9 cellular contexts compared by ENCODE assay signal in genomic region chr2:57497489-57498096, GRCh38.
DNase-seq lines count a peak whose midpoint lies in the region; ATAC-seq, FAIRE-seq and TF ChIP-seq lines count a peak whose summit lies in the region.
"Had no signal": no experiment of that assay in that cellular context is flagged by ENCODE, and none has a peak within 500 bp of the region (broad histone marks: within the 10 kb centered on the region; RNA-seq: fewer than 3 reads in every experiment).

No MANE protein-coding gene starts in this region.

- dilution Hi-C loops in IMR-90 (cut with HindIII; ENCODE audit: low sequenced_read_pairs, unreplicated experiment) = no loop called here

- H4K8ac ChIP-seq in IMR-90 (ENCODE audit: low read depth in 2 of 2, low read length in 2 of 2) = no peak overlapping the region

- H2BK120ac ChIP-seq in IMR-90 (ENCODE audit: low read depth, low read length) = no peak overlapping the region

- H2AK9ac ChIP-seq in IMR-90 (replicated peaks; ENCODE audit: low read depth, low read length, poor library complexity) = no peak overlapping the region

- no peak overlapping the region for H3K4me3 Mint-ChIP-seq in T-helper 17 cell
- H3K4me3 Mint-ChIP-seq: activated naive CD8-positive, alpha-beta T cell treated with anti-CD3 and anti-CD28 coated beads, Interleukin-2, amount 10 ng/mL, durations not matched to agents 7 days and 5 days had no signal

- TF ChIP-seq CTCF in GM10266 (IDR thresholded peaks at IDR 0.05; ENCODE audit: control insufficient read depth, insufficient read depth, low read depth, missing control alignments) (peak; percentile 77), IMR-90 (conservative IDR thresholded peaks at IDR 0.05; ENCODE audit: low read depth, low read length) (peak; percentile 72), GM12878 (IDR thresholded peaks at IDR 0.05 in 2 of 3, conservative IDR thresholded peaks at IDR 0.05 in 1 of 3; ENCODE audit: control insufficient read depth in 2 of 3, extremely low read depth in 1 of 3, insufficient read depth in 1 of 3, low read depth in 3 of 3, low read length in 3 of 3) (peak; percentile 72 to 80 (median 76))

- H3K79me2 ChIP-seq in GM12878 (ENCODE audit: control insufficient read depth, insufficient read depth, low read length) = no peaks in the 10 kb centered on the region

- CTCF ChIA-PET in IMR-90 (lab: Yijun Ruan, JAX) = interaction anchor here (0.6 kb wide), 1 partner anchor 1529 kb away, joined by 3 read pairs; no protein-coding TSS in a partner anchor
- CTCF ChIA-PET in GM12878 (lab: Yijun Ruan, JAX) = interaction anchor here (0.6 to 3.7 kb wide), 24 partner anchors 8 to 1314 kb away, joined by 3 to 29 read pairs (median 5); partner anchors contain the start of gene CCDC85A

- SMC1A ChIA-PET in GM12878 (lab: Charles Lee; ENCODE audit: uncharacterized antibody, unreplicated experiment) = interaction anchor here (0.7 to 1.8 kb wide), 7 partner anchors 16 to 177 kb away, joined by 3 to 6 read pairs (median 4); no protein-coding TSS in a partner anchor

- no peaks in the 10 kb centered on the region for H3K9me1 ChIP-seq in IMR-90 (ENCODE audit: insufficient read depth, low read length)

- H3K27ac Mint-ChIP-seq in T-helper 17 cell = no peak overlapping the region
- H3K27ac Mint-ChIP-seq: activated naive CD8-positive, alpha-beta T cell treated with anti-CD3 and anti-CD28 coated beads, Interleukin-2, amount 10 ng/mL, durations not matched to agents 7 days and 5 days had no signal

- H3K36me3 ChIP-seq in IMR-90 (ENCODE audit: control insufficient read depth, insufficient read depth, low read length) = no peaks in the 10 kb centered on the region
- no peaks in the 10 kb centered on the region for H3K36me3 ChIP-seq in NT2/D1 (ENCODE audit: insufficient read depth, insufficient read length, low read length)
- H3K36me3 ChIP-seq in GM12878 (ENCODE audit: control insufficient read depth in 2 of 2, insufficient read depth in 2 of 2, low read length in 1 of 2) = no peaks in the 10 kb centered on the region

- RAD21 ChIA-PET in GM12878 (lab: Charles Lee; ENCODE audit: unreplicated experiment) = interaction anchor here (0.7 to 1.3 kb wide), 4 partner anchors 43 to 1978 kb away, joined by 3 to 6 read pairs (median 4); partner anchors contain the start of genes CCDC85A and CFAP36

- H3K4me1 ChIP-seq in IMR-90 (ENCODE audit: control insufficient read depth, insufficient read depth, low read length) (no peaks in the 10 kb centered on the region), NT2/D1 (ENCODE audit: insufficient read depth, insufficient read length) (no peaks in the 10 kb centered on the region), GM12878 (ENCODE audit: control insufficient read depth, insufficient read depth, low read length) (no peaks in the 10 kb centered on the region)

- H3K4me2 ChIP-seq in IMR-90 (ENCODE audit: low read depth, low read length) (no peak overlapping the region), GM12878 (ENCODE audit: control insufficient read depth, insufficient read depth) (no peak overlapping the region)

- no CpG with 5 or more reads among the region's 3 CpGs for WGBS in IMR-90 (ENCODE audit: extremely low coverage in 2 of 2, insufficient read length in 1 of 2), 2 experiments
- 1% methylated on average over 3 of the region's 3 CpGs for WGBS in GM12878 (ENCODE audit: insufficient coverage, insufficient replicate concordance, low lambda C conversion rate, missing lambda C conversion rate)

- H3K36me3 Mint-ChIP-seq in T-helper 17 cell (ENCODE audit: low read depth) = no peaks in the 10 kb centered on the region
- H3K36me3 Mint-ChIP-seq: activated naive CD8-positive, alpha-beta T cell treated with anti-CD3 and anti-CD28 coated beads, Interleukin-2, amount 10 ng/mL, durations not matched to agents 7 days and 5 days had no signal

- no peak overlapping the region for H4K5ac ChIP-seq in IMR-90 (ENCODE audit: low read depth, low read length)

- H3K9me3 ChIP-seq in IMR-90 (ENCODE audit: control insufficient read depth, insufficient read depth, low read length) (no peaks in the 10 kb centered on the region), NT2/D1 (ENCODE audit: insufficient read depth, low read length) (no peaks in the 10 kb centered on the region), GM12878 (replicated peaks; ENCODE audit: control insufficient read depth, insufficient read depth, low read length) (no peaks in the 10 kb centered on the region), T-helper 17 cell (ENCODE audit: control insufficient read depth, low read length, poor library complexity, severe bottlenecking) (no peaks in the 10 kb centered on the region)

- H3K27me3 Mint-ChIP-seq in T-helper 17 cell = no peaks in the 10 kb centered on the region
- H3K27me3 Mint-ChIP-seq: activated naive CD8-positive, alpha-beta T cell treated with anti-CD3 and anti-CD28 coated beads, Interleukin-2, amount 10 ng/mL, durations not matched to agents 7 days and 5 days had no signal

- H3K4me1 Mint-ChIP-seq in T-helper 17 cell = peaks cover 3% of the 10 kb centered on the region
- H3K4me1 Mint-ChIP-seq: activated naive CD8-positive, alpha-beta T cell treated with anti-CD3 and anti-CD28 coated beads, Interleukin-2, amount 10 ng/mL, durations not matched to agents 7 days and 5 days had no signal

- no peak overlapping the region for H2BK15ac ChIP-seq in IMR-90 (ENCODE audit: low read depth, low read length)

- H3K27ac ChIP-seq in IMR-90 (ENCODE audit: insufficient read depth, low read length) = no peak overlapping the region
- H3K27ac ChIP-seq in GM12878 (ENCODE audit: control insufficient read depth, insufficient read depth) = no peak overlapping the region

- no peak overlapping the region for H3K9ac ChIP-seq in IMR-90 (ENCODE audit: low read depth, low read length)
- no peak overlapping the region for H3K9ac ChIP-seq in NT2/D1 (ENCODE audit: insufficient read length, low read depth)
- H3K9ac ChIP-seq in GM12878 (ENCODE audit: control insufficient read depth, insufficient read depth, low read length) = no peak overlapping the region

- POLR2A ChIA-PET in IMR-90 (lab: Charles Lee; ENCODE audit: unreplicated experiment) (no interaction called here), GM12878 (lab: Charles Lee) (no interaction called here)

- H4K91ac ChIP-seq in IMR-90 (ENCODE audit: insufficient read depth, low read depth, low read length) = no peak overlapping the region

- intact Hi-C loops in IMR-90 (cut with micrococcal nuclease) = loop anchor here (1.0 kb wide), 2 partner anchors 120 to 1314 kb away; partner anchors contain the start of gene CCDC85A
- intact Hi-C loops in GM12878 (cut with micrococcal nuclease; ENCODE audit: unreplicated experiment) = loop anchor here (5.0 kb wide), 2 partner anchors 120 to 1315 kb away; partner anchors contain the start of gene CCDC85A

- no peak overlapping the region for H3K14ac ChIP-seq in IMR-90 (replicated peaks; ENCODE audit: low read depth, low read length)

- H2BK20ac ChIP-seq in IMR-90 (ENCODE audit: low read depth, low read length) = no peak overlapping the region

- no peak overlapping the region for H3K18ac ChIP-seq in IMR-90 (ENCODE audit: low read depth, low read length)

- no peaks in the 10 kb centered on the region for H3K27me3 ChIP-seq in IMR-90 (ENCODE audit: control insufficient read depth, insufficient read depth, low read length)
- no peaks in the 10 kb centered on the region for H3K27me3 ChIP-seq in NT2/D1 (ENCODE audit: insufficient read depth, insufficient read length)
- no peaks in the 10 kb centered on the region for H3K27me3 ChIP-seq in GM12878 (replicated peaks in 1 of 2; ENCODE audit: control insufficient read depth in 2 of 2, insufficient read depth in 2 of 2, low read length in 1 of 2)

- H2AFZ ChIP-seq in IMR-90 (replicated peaks; ENCODE audit: low read length, poor library complexity) (no peak overlapping the region), GM12878 (ENCODE audit: control insufficient read depth, low read depth, low read length) (no peak overlapping the region; the same call in 1 of the 2 replicates)

- ATAC-seq in GM21717 (IDR thresholded peaks at IDR 0.05; ENCODE audit: unreplicated experiment) (peak; percentile 73), IMR-90 (ENCODE audit: low read depth) (peak; percentile 81), GM12878 (peak; percentile 92), T-helper 17 cell (no peak)

- FAIRE-seq in GM12878 (lab: Jason Lieb, UNC) = no peak

- H3K56ac ChIP-seq in IMR-90 (ENCODE audit: extremely low read depth, insufficient read depth, low read length) = no peak overlapping the region

- no peaks in the 10 kb centered on the region for H3K79me1 ChIP-seq in IMR-90 (ENCODE audit: low read depth in 1 of 2, low read length in 2 of 2)

- no peak overlapping the region for H3K23ac ChIP-seq in IMR-90 (ENCODE audit: low read depth, low read length)

- in situ Hi-C loops in IMR-90 (cut with MboI; ENCODE audit: low sequenced_read_pairs) = no loop called here
- in situ Hi-C loops in GM12878 (cut with MboI) = no loop called here

- no peak overlapping the region for H2BK5ac ChIP-seq in IMR-90 (ENCODE audit: low read depth, low read length, poor library complexity, severe bottlenecking)

- H3K4ac ChIP-seq in IMR-90 (ENCODE audit: low read depth, low read length) = no peak overlapping the region

- H4K20me1 ChIP-seq in IMR-90 (ENCODE audit: insufficient read depth, low read length) = no peaks in the 10 kb centered on the region
- H4K20me1 ChIP-seq in GM12878 (ENCODE audit: control insufficient read depth, insufficient read depth) = no peaks in the 10 kb centered on the region

- H3K4me3 ChIP-seq in IMR-90 (ENCODE audit: insufficient read depth, low read depth, low read length) (no peak overlapping the region), NT2/D1 (ENCODE audit: insufficient read length, low read depth) (no peak overlapping the region), GM12878 (no peak overlapping the region)

- no peak for TF ChIP-seq EP300 in GM12878 (IDR thresholded peaks at IDR 0.05; ENCODE audit: borderline replicate concordance in 1 of 2, control insufficient read depth in 1 of 2, low read depth in 2 of 2, low read length in 2 of 2)

- H2AK5ac ChIP-seq in IMR-90 (ENCODE audit: low read depth, low read length) = no peak overlapping the region

- TF ChIP-seq POLR2A in IMR-90 (IDR thresholded peaks at IDR 0.05; ENCODE audit: low read depth, low read length) (no peak), GM12878 (IDR thresholded peaks at IDR 0.05; ENCODE audit: low read depth, low read length) (no peak)

- DNase-seq in GM10266 (ENCODE audit: extremely low spot score) (peak; percentile 25), IMR-90 (peak; percentile 32), NT2/D1 (ENCODE audit: low read depth, low spot score) (peak; percentile 43), GM12878 (ENCODE audit: low read depth, low spot score) (peak; percentile 4), iris pigment epithelial cell (ENCODE audit: low read depth) (peak; percentile 56), T-helper 17 cell (no peak)
- peak; percentile 7 for DNase-seq in stimulated activated CD4-positive, alpha-beta T cell treated with anti-CD3 and anti-CD28 coated beads, Interleukin-4, amount 100 ng/mL, for 24 hours
- DNase-seq: activated naive CD8-positive, alpha-beta T cell treated with anti-CD3 and anti-CD28 coated beads, Interleukin-2, amount 10 ng/mL, durations not matched to agents 7 days and 5 days had no signal

- TF ChIP-seq RAD21 in IMR-90 (IDR thresholded peaks at IDR 0.05; ENCODE audit: low read length) (peak; percentile 66), GM12878 (IDR thresholded peaks at IDR 0.05; ENCODE audit: insufficient read depth, low read depth, low read length) (peak; percentile 90)

- no TSS peak for BruUV-seq in IMR-90 (replicated peaks; lab: Mats Ljungman, UMichigan)
- BruUV-seq in GM12878 (replicated peaks; lab: Mats Ljungman, UMichigan) = no TSS peak

Comparison
In these comparisons a context has a peak if more than half of its experiments do, and no peak if none do; other contexts are left out.
1. DNase-seq: peak in GM10266 (single experiment), IMR-90 (single experiment), NT2/D1 (single experiment), GM12878 (single experiment), iris pigment epithelial cell (single experiment) and stimulated activated CD4-positive, alpha-beta T cell treated with anti-CD3 and anti-CD28 coated beads, Interleukin-4, amount 100 ng/mL, for 24 hours (single experiment); none in T-helper 17 cell (0 of 3).
2. Peak in every context shown above with its lines, with median percentiles within 50 percentile points of each other: CTCF ChIP-seq.